ENCODE assay signal across 1 cellular context in the genomic region with DNA sequence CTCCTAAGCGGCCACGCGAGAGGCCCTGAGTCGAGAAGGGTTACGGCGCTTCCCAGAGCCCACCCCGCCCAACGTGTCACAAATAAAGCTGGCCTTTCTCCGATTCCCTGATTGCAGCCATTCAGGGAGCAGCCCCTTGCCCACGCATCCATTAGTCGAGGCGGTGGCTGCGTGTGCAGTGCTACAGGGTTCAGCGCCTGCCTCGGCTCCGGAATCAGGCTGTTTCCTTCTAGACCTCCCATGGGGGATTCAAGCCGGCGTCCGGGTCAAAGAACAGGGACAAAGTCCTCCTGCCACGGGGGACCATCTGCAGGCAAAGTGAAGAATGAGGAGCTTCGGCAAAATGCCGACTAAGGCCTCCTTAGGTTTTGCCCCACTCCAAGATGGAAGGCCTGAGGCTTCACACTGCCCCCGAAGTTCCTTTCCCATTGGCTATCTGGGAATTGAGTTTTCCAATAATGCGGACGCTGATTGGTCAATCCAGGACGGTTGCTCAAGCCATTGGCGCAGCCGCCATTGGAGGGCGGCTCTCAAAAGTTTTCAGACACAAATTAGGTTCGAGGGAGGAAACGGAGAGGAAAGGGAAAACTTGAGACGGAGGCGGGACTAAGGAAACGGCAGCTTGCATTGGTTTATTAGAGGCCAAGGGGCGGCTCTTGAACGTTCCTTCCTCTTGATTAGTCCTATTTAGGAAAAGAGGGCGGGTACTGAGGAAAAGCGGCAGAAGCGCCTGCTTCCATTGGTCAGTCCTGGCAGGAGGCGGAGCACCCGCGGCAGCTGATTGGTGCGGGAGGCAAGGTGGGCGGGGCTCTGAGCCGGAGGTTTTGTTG.
TF ChIP-seq lines count a peak whose summit lies in the region.

No MANE protein-coding gene starts in this region.

TF ChIP-seq in HepG2, 621 proteins besides CTCF, POLR2A, EP300 and RAD21 (continued from another document and continues in another):
- TF ChIP-seq, protein P1, sequence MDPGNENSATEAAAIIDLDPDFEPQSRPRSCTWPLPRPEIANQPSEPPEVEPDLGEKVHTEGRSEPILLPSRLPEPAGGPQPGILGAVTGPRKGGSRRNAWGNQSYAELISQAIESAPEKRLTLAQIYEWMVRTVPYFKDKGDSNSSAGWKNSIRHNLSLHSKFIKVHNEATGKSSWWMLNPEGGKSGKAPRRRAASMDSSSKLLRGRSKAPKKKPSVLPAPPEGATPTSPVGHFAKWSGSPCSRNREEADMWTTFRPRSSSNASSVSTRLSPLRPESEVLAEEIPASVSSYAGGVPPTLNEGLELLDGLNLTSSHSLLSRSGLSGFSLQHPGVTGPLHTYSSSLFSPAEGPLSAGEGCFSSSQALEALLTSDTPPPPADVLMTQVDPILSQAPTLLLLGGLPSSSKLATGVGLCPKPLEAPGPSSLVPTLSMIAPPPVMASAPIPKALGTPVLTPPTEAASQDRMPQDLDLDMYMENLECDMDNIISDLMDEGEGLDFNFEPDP (CRISPR knock-in tag; conservative IDR thresholded peaks at IDR 0.05): peak; percentile 97; the same call in 1 of the 2 replicates
- TF ChIP-seq, protein P2, sequence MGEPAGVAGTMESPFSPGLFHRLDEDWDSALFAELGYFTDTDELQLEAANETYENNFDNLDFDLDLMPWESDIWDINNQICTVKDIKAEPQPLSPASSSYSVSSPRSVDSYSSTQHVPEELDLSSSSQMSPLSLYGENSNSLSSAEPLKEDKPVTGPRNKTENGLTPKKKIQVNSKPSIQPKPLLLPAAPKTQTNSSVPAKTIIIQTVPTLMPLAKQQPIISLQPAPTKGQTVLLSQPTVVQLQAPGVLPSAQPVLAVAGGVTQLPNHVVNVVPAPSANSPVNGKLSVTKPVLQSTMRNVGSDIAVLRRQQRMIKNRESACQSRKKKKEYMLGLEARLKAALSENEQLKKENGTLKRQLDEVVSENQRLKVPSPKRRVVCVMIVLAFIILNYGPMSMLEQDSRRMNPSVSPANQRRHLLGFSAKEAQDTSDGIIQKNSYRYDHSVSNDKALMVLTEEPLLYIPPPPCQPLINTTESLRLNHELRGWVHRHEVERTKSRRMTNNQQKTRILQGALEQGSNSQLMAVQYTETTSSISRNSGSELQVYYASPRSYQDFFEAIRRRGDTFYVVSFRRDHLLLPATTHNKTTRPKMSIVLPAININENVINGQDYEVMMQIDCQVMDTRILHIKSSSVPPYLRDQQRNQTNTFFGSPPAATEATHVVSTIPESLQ (CRISPR knock-in tag; conservative IDR thresholded peaks at IDR 0.05): no peak
- TF ChIP-seq XBP1 (CRISPR knock-in tag; IDR thresholded peaks at IDR 0.05): peak; percentile 69; the same call in 1 of the 2 replicates
- no peak for TF ChIP-seq KAT2B (IDR thresholded peaks at IDR 0.05; ENCODE audit: borderline replicate concordance, low read depth, low read length)
- TF ChIP-seq, protein P3, sequence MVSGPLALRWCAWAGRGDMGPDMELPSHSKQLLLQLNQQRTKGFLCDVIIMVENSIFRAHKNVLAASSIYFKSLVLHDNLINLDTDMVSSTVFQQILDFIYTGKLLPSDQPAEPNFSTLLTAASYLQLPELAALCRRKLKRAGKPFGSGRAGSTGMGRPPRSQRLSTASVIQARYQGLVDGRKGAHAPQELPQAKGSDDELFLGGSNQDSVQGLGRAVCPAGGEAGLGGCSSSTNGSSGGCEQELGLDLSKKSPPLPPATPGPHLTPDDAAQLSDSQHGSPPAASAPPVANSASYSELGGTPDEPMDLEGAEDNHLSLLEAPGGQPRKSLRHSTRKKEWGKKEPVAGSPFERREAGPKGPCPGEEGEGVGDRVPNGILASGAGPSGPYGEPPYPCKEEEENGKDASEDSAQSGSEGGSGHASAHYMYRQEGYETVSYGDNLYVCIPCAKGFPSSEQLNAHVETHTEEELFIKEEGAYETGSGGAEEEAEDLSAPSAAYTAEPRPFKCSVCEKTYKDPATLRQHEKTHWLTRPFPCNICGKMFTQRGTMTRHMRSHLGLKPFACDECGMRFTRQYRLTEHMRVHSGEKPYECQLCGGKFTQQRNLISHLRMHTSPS (CRISPR knock-in tag; IDR thresholded peaks at IDR 0.05; ENCODE audit: low read depth): no peak
- TF ChIP-seq ZNF12 (CRISPR knock-in tag; IDR thresholded peaks at IDR 0.05): no peak; the same call in 1 of the 2 replicates
- TF ChIP-seq, protein P4, sequence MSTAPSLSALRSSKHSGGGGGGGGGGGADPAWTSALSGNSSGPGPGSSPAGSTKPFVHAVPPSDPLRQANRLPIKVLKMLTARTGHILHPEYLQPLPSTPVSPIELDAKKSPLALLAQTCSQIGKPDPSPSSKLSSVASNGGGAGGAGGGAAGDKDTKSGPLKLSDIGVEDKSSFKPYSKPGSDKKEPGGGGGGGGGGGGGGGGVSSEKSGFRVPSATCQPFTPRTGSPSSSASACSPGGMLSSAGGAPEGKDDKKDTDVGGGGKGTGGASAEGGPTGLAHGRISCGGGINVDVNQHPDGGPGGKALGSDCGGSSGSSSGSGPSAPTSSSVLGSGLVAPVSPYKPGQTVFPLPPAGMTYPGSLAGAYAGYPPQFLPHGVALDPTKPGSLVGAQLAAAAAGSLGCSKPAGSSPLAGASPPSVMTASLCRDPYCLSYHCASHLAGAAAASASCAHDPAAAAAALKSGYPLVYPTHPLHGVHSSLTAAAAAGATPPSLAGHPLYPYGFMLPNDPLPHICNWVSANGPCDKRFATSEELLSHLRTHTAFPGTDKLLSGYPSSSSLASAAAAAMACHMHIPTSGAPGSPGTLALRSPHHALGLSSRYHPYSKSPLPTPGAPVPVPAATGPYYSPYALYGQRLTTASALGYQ (CRISPR knock-in tag; IDR thresholded peaks at IDR 0.05): no peak; the same call in 1 of the 2 replicates
- TF ChIP-seq NFATC3 (CRISPR knock-in tag; IDR thresholded peaks at IDR 0.05): no peak
- TF ChIP-seq, protein P5, sequence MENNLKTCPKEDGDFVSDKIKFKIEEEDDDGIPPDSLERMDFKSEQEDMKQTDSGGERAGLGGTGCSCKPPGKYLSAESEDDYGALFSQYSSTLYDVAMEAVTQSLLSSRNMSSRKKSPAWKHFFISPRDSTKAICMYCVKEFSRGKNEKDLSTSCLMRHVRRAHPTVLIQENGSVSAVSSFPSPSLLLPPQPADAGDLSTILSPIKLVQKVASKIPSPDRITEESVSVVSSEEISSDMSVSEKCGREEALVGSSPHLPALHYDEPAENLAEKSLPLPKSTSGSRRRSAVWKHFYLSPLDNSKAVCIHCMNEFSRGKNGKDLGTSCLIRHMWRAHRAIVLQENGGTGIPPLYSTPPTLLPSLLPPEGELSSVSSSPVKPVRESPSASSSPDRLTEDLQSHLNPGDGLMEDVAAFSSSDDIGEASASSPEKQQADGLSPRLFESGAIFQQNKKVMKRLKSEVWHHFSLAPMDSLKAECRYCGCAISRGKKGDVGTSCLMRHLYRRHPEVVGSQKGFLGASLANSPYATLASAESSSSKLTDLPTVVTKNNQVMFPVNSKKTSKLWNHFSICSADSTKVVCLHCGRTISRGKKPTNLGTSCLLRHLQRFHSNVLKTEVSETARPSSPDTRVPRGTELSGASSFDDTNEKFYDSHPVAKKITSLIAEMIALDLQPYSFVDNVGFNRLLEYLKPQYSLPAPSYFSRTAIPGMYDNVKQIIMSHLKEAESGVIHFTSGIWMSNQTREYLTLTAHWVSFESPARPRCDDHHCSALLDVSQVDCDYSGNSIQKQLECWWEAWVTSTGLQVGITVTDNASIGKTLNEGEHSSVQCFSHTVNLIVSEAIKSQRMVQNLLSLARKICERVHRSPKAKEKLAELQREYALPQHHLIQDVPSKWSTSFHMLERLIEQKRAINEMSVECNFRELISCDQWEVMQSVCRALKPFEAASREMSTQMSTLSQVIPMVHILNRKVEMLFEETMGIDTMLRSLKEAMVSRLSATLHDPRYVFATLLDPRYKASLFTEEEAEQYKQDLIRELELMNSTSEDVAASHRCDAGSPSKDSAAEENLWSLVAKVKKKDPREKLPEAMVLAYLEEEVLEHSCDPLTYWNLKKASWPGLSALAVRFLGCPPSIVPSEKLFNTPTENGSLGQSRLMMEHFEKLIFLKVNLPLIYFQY (CRISPR knock-in tag; IDR thresholded peaks at IDR 0.05; ENCODE audit: borderline replicate concordance): no peak; the same call in 1 of the 2 replicates
- no peak for TF ChIP-seq SNAPC2 (CRISPR knock-in tag; IDR thresholded peaks at IDR 0.05)
- TF ChIP-seq ZMYM3 (CRISPR knock-in tag; IDR thresholded peaks at IDR 0.05): 0 out of 2 replicates have a peak, but pooled peaks have one; percentile 4
- TF ChIP-seq TBL1XR1 (IDR thresholded peaks at IDR 0.05; ENCODE audit: borderline replicate concordance, low read length, partially characterized antibody): no peak
- TF ChIP-seq, protein P6, sequence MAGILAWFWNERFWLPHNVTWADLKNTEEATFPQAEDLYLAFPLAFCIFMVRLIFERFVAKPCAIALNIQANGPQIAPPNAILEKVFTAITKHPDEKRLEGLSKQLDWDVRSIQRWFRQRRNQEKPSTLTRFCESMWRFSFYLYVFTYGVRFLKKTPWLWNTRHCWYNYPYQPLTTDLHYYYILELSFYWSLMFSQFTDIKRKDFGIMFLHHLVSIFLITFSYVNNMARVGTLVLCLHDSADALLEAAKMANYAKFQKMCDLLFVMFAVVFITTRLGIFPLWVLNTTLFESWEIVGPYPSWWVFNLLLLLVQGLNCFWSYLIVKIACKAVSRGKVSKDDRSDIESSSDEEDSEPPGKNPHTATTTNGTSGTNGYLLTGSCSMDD (CRISPR knock-in tag; IDR thresholded peaks at IDR 0.05): no peak
- TF ChIP-seq MLLT10 (CRISPR knock-in tag; IDR thresholded peaks at IDR 0.05): no peak
- no peak for TF ChIP-seq IKZF1 (IDR thresholded peaks at IDR 0.05)
- TF ChIP-seq ZNF747 (CRISPR knock-in tag; IDR thresholded peaks at IDR 0.05; ENCODE audit: borderline replicate concordance): no peak
- TF ChIP-seq, protein P7, sequence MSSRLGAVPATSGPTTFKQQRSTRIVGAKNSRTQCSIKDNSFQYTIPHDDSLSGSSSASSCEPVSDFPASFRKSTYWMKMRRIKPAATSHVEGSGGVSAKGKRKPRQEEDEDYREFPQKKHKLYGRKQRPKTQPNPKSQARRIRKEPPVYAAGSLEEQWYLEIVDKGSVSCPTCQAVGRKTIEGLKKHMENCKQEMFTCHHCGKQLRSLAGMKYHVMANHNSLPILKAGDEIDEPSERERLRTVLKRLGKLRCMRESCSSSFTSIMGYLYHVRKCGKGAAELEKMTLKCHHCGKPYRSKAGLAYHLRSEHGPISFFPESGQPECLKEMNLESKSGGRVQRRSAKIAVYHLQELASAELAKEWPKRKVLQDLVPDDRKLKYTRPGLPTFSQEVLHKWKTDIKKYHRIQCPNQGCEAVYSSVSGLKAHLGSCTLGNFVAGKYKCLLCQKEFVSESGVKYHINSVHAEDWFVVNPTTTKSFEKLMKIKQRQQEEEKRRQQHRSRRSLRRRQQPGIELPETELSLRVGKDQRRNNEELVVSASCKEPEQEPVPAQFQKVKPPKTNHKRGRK (CRISPR knock-in tag; IDR thresholded peaks at IDR 0.05): no peak
- no peak for TF ChIP-seq ZNF589 (CRISPR knock-in tag; conservative IDR thresholded peaks at IDR 0.05)
- TF ChIP-seq U2AF1 (optimal IDR thresholded peaks at IDR 0.05; ENCODE audit: low read depth, low read length): no peak
- TF ChIP-seq, protein P8, sequence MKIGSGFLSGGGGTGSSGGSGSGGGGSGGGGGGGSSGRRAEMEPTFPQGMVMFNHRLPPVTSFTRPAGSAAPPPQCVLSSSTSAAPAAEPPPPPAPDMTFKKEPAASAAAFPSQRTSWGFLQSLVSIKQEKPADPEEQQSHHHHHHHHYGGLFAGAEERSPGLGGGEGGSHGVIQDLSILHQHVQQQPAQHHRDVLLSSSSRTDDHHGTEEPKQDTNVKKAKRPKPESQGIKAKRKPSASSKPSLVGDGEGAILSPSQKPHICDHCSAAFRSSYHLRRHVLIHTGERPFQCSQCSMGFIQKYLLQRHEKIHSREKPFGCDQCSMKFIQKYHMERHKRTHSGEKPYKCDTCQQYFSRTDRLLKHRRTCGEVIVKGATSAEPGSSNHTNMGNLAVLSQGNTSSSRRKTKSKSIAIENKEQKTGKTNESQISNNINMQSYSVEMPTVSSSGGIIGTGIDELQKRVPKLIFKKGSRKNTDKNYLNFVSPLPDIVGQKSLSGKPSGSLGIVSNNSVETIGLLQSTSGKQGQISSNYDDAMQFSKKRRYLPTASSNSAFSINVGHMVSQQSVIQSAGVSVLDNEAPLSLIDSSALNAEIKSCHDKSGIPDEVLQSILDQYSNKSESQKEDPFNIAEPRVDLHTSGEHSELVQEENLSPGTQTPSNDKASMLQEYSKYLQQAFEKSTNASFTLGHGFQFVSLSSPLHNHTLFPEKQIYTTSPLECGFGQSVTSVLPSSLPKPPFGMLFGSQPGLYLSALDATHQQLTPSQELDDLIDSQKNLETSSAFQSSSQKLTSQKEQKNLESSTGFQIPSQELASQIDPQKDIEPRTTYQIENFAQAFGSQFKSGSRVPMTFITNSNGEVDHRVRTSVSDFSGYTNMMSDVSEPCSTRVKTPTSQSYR (CRISPR knock-in tag; IDR thresholded peaks at IDR 0.05; ENCODE audit: borderline replicate concordance): no peak; the same call in 1 of the 2 replicates
- TF ChIP-seq ZNF235 (CRISPR knock-in tag; IDR thresholded peaks at IDR 0.05; ENCODE audit: borderline replicate concordance): no peak; the same call in 1 of the 2 replicates
- TF ChIP-seq CEBPG (CRISPR knock-in tag; IDR thresholded peaks at IDR 0.05): peak; percentile 71
- peak; percentile 3 for TF ChIP-seq TEAD3 (CRISPR knock-in tag; optimal IDR thresholded peaks at IDR 0.05; ENCODE audit: borderline replicate concordance)
- no peak for TF ChIP-seq ZNF75D (CRISPR knock-in tag; IDR thresholded peaks at IDR 0.05; ENCODE audit: borderline replicate concordance)
- TF ChIP-seq, protein P9, sequence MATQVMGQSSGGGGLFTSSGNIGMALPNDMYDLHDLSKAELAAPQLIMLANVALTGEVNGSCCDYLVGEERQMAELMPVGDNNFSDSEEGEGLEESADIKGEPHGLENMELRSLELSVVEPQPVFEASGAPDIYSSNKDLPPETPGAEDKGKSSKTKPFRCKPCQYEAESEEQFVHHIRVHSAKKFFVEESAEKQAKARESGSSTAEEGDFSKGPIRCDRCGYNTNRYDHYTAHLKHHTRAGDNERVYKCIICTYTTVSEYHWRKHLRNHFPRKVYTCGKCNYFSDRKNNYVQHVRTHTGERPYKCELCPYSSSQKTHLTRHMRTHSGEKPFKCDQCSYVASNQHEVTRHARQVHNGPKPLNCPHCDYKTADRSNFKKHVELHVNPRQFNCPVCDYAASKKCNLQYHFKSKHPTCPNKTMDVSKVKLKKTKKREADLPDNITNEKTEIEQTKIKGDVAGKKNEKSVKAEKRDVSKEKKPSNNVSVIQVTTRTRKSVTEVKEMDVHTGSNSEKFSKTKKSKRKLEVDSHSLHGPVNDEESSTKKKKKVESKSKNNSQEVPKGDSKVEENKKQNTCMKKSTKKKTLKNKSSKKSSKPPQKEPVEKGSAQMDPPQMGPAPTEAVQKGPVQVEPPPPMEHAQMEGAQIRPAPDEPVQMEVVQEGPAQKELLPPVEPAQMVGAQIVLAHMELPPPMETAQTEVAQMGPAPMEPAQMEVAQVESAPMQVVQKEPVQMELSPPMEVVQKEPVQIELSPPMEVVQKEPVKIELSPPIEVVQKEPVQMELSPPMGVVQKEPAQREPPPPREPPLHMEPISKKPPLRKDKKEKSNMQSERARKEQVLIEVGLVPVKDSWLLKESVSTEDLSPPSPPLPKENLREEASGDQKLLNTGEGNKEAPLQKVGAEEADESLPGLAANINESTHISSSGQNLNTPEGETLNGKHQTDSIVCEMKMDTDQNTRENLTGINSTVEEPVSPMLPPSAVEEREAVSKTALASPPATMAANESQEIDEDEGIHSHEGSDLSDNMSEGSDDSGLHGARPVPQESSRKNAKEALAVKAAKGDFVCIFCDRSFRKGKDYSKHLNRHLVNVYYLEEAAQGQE (IDR thresholded peaks at IDR 0.05; ENCODE audit: borderline replicate concordance in 1 of 2, low read depth in 1 of 2, low read length in 2 of 2): no peak
- TF ChIP-seq ZNF230 (CRISPR knock-in tag; IDR thresholded peaks at IDR 0.05): no peak
- no peak for TF ChIP-seq ZNF720 (CRISPR knock-in tag; IDR thresholded peaks at IDR 0.05)
